ENCODE assay signal across 40 cellular contexts in the genomic region with DNA sequence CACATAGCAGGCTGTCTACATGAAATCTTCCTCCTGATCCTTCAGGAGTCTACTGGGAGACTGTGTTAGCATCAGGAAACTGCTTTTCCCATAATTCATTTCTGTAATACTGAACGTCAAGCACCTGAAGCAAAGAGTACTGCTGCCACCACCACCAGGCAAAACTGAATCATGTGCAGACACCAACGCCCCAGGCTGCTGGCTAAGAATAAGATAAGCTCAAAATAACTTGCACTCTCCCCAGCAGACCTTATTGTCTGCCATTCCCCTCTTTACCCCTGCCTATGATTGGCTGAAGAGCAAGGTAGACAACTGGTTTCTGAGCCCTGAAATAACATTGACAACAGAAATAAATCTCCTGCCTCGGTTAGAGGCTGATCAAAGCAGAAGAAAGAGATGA.
"Had no signal": no experiment of that assay in that cellular context is flagged by ENCODE, and none has a peak within 500 bp of the region (broad histone marks: within the 10 kb centered on the region; RNA-seq: fewer than 3 reads in every experiment).

No MANE protein-coding gene starts in this region.

- H3K4me3 ChIP-seq: adrenal gland, ascending aorta, body of pancreas, breast epithelium, cardiac muscle cell had no signal

- H3K36me3 ChIP-seq: adrenal gland, ascending aorta, brain microvascular endothelial cell, breast epithelium, cardiac muscle cell had no signal

- H3K36me3 Mint-ChIP-seq: activated naive CD4-positive, alpha-beta T cell treated with anti-CD3 and anti-CD28 coated beads, Interleukin-2, amount 10 ng/mL, durations not matched to agents 7 days and 5 days; activated naive CD4-positive, alpha-beta T cell treated with anti-CD3 and anti-CD28 coated beads, Interleukin-2, amount 50 U/mL, for 24 hours; activated naive CD4-positive, alpha-beta T cell treated with anti-CD3 and anti-CD28 coated beads, Interleukin-2, amount 50 U/mL, for 72 hours; activated naive CD8-positive, alpha-beta T cell; activated naive CD8-positive, alpha-beta T cell treated with anti-CD3 and anti-CD28 coated beads for 36 hours; activated naive CD8-positive, alpha-beta T cell treated with anti-CD3 and anti-CD28 coated beads, Interleukin-2, amount 10 ng/mL, durations not matched to agents 7 days and 5 days; brain had no signal

- H3K27ac Mint-ChIP-seq: activated naive CD4-positive, alpha-beta T cell treated with anti-CD3 and anti-CD28 coated beads for 36 hours; activated naive CD4-positive, alpha-beta T cell treated with anti-CD3 and anti-CD28 coated beads, Interleukin-2, amount 10 ng/mL, durations not matched to agents 7 days and 5 days; activated naive CD4-positive, alpha-beta T cell treated with anti-CD3 and anti-CD28 coated beads, Interleukin-2, amount 50 U/mL, for 24 hours; activated naive CD4-positive, alpha-beta T cell treated with anti-CD3 and anti-CD28 coated beads, Interleukin-2, amount 50 U/mL, for 72 hours; activated naive CD8-positive, alpha-beta T cell; activated naive CD8-positive, alpha-beta T cell treated with anti-CD3 and anti-CD28 coated beads for 36 hours; activated naive CD8-positive, alpha-beta T cell treated with anti-CD3 and anti-CD28 coated beads, Interleukin-2, amount 10 ng/mL, durations not matched to agents 7 days and 5 days; activated naive CD8-positive, alpha-beta T cell treated with anti-CD3 and anti-CD28 coated beads, Interleukin-2, amount 50 U/mL, for 24 hours; activated T-cell treated with anti-CD3 and anti-CD28 coated beads, Interleukin-2, amount 50 U/mL, for 24 hours; activated T-cell treated with anti-CD3 and anti-CD28 coated beads, Interleukin-2, amount 50 U/mL, for 72 hours; activated T-helper 1 cell treated with anti-CD3 and anti-CD28 coated beads, Interleukin-12 subunit alpha, Interleukin-12 subunit beta, Interleukin-2, Interleukin-4 antibody, amounts not matched to agents 30 ng/mL and 10 ng/mL and 1 ng/mL, durations not matched to agents 14 hours and 24 hours and 36 hours; activated T-helper 17 cell treated with anti-CD3 and anti-CD28 coated beads, Interleukin-2, amount 50 U/mL, for 72 hours; activated T-helper 2 cell treated with anti-CD3 and anti-CD28 coated beads, Interferon-gamma antibody, Interleukin-2, Interleukin-4, amounts not matched to agents 10 μg/mL and 5 μg/mL and 100 μg/mL, durations not matched to agents 14 hours and 24 hours and 36 hours had no signal

- H3K9me3 ChIP-seq: adrenal gland, body of pancreas had no signal

- FAIRE-seq: bronchial epithelial cell had no signal

- ATAC-seq: activated naive CD4-positive, alpha-beta T cell treated with anti-CD3 and anti-CD28 coated beads, Interleukin-2, amount 50 U/mL, for 72 hours; activated naive CD8-positive, alpha-beta T cell treated with anti-CD3 and anti-CD28 coated beads, Interleukin-2, amount 50 U/mL, for 24 hours; activated T-cell treated with anti-CD3 and anti-CD28 coated beads, Interleukin-2, amount 50 U/mL, for 4 hours; activated T-cell treated with anti-CD3 and anti-CD28 coated beads, Interleukin-2, amount 50 U/mL, for 72 hours; activated T-helper 17 cell treated with anti-CD3 and anti-CD28 coated beads, Interleukin-2, amount 50 U/mL, for 72 hours; body of pancreas had no signal

- DNase-seq: activated effector memory CD4-positive, alpha-beta T cell treated with anti-CD3 and anti-CD28 coated beads, Interleukin-2, amount 50 U/mL, for 16 hours; activated effector memory CD4-positive, alpha-beta T cell treated with Interleukin-2 at 50 U/mL for 16 hours; activated gamma-delta T cell; activated gamma-delta T cell treated with Interleukin-2 at 50 U/mL for 16 hours; activated naive CD4-positive, alpha-beta T cell; activated naive CD4-positive, alpha-beta T cell treated with anti-CD3 and anti-CD28 coated beads for 36 hours; activated naive CD4-positive, alpha-beta T cell treated with anti-CD3 and anti-CD28 coated beads, Interleukin-2, amount 10 ng/mL, durations not matched to agents 7 days and 5 days; activated naive CD4-positive, alpha-beta T cell treated with anti-CD3 and anti-CD28 coated beads, Interleukin-2, amount 50 U/mL, for 16 hours; activated naive CD4-positive, alpha-beta T cell treated with Interleukin-2 at 50 U/mL for 16 hours; activated naive CD8-positive, alpha-beta T cell treated with anti-CD3 and anti-CD28 coated beads for 36 hours; activated naive CD8-positive, alpha-beta T cell treated with anti-CD3 and anti-CD28 coated beads, Interleukin-2, amount 10 ng/mL, durations not matched to agents 7 days and 5 days; activated naive CD8-positive, alpha-beta T cell treated with anti-CD3 and anti-CD28 coated beads, Interleukin-2, amount 50 U/mL, for 24 hours; activated T-cell treated with anti-CD3 and anti-CD28 coated beads for 4 hours; activated T-cell treated with anti-CD3 and anti-CD28 coated beads, Interleukin-2, amount 50 U/mL, for 1 hour; activated T-cell treated with anti-CD3 and anti-CD28 coated beads, Interleukin-2, amount 50 U/mL, for 24 hours; activated T-cell treated with anti-CD3 and anti-CD28 coated beads, Interleukin-2, amount 50 U/mL, for 4 hours; activated T-cell treated with anti-CD3 and anti-CD28 coated beads, Interleukin-2, amount 50 U/mL, for 48 hours; activated T-cell treated with anti-CD3 and anti-CD28 coated beads, Interleukin-2, amount 50 U/mL, for 72 hours; adrenal gland; amniotic stem cell; amygdala; anterior cingulate cortex; aorta; body of pancreas; brain microvascular endothelial cell; caudate nucleus; central memory CD4-positive, alpha-beta T cell; cerebellar nuclear complex had no signal

- H3K27me3 Mint-ChIP-seq: activated naive CD4-positive, alpha-beta T cell treated with anti-CD3 and anti-CD28 coated beads, Interleukin-2, amount 10 ng/mL, durations not matched to agents 7 days and 5 days; activated naive CD4-positive, alpha-beta T cell treated with anti-CD3 and anti-CD28 coated beads, Interleukin-2, amount 50 U/mL, for 24 hours; activated naive CD8-positive, alpha-beta T cell; activated naive CD8-positive, alpha-beta T cell treated with anti-CD3 and anti-CD28 coated beads for 36 hours; activated T-helper 17 cell treated with anti-CD3 and anti-CD28 coated beads, Interleukin-2, amount 50 U/mL, for 72 hours; brain; central memory CD8-positive, alpha-beta T cell had no signal

- H3K9me3 Mint-ChIP-seq: activated naive CD4-positive, alpha-beta T cell treated with anti-CD3 and anti-CD28 coated beads, Interleukin-2, amount 10 ng/mL, durations not matched to agents 7 days and 5 days; activated naive CD4-positive, alpha-beta T cell treated with anti-CD3 and anti-CD28 coated beads, Interleukin-2, amount 50 U/mL, for 24 hours; activated naive CD4-positive, alpha-beta T cell treated with anti-CD3 and anti-CD28 coated beads, Interleukin-2, amount 50 U/mL, for 72 hours; activated naive CD8-positive, alpha-beta T cell treated with anti-CD3 and anti-CD28 coated beads, Interleukin-2, amount 10 ng/mL, durations not matched to agents 7 days and 5 days; activated T-cell treated with anti-CD3 and anti-CD28 coated beads, Interleukin-2, amount 50 U/mL, for 4 hours; activated T-helper 1 cell treated with anti-CD3 and anti-CD28 coated beads, Interleukin-12 subunit alpha, Interleukin-12 subunit beta, Interleukin-2, Interleukin-4 antibody, amounts not matched to agents 30 ng/mL and 10 ng/mL and 1 ng/mL, durations not matched to agents 14 hours and 24 hours and 36 hours; activated T-helper 17 cell treated with anti-CD3 and anti-CD28 coated beads, Interleukin-2, amount 50 U/mL, for 72 hours; activated T-helper 2 cell treated with anti-CD3 and anti-CD28 coated beads, Interferon-gamma antibody, Interleukin-2, Interleukin-4, amounts not matched to agents 10 μg/mL and 5 μg/mL and 100 μg/mL, durations not matched to agents 14 hours and 24 hours and 36 hours; central memory CD8-positive, alpha-beta T cell had no signal

- H3K4me3 Mint-ChIP-seq: activated naive CD4-positive, alpha-beta T cell treated with anti-CD3 and anti-CD28 coated beads for 36 hours; activated naive CD4-positive, alpha-beta T cell treated with anti-CD3 and anti-CD28 coated beads, Interleukin-2, amount 10 ng/mL, durations not matched to agents 7 days and 5 days; activated naive CD4-positive, alpha-beta T cell treated with anti-CD3 and anti-CD28 coated beads, Interleukin-2, amount 50 U/mL, for 24 hours; activated naive CD8-positive, alpha-beta T cell; activated naive CD8-positive, alpha-beta T cell treated with anti-CD3 and anti-CD28 coated beads for 36 hours; activated naive CD8-positive, alpha-beta T cell treated with anti-CD3 and anti-CD28 coated beads, Interleukin-2, amount 10 ng/mL, durations not matched to agents 7 days and 5 days; activated naive CD8-positive, alpha-beta T cell treated with anti-CD3 and anti-CD28 coated beads, Interleukin-2, amount 50 U/mL, for 24 hours; activated T-cell treated with anti-CD3 and anti-CD28 coated beads, Interleukin-2, amount 50 U/mL, for 24 hours; activated T-cell treated with anti-CD3 and anti-CD28 coated beads, Interleukin-2, amount 50 U/mL, for 4 hours; activated T-cell treated with anti-CD3 and anti-CD28 coated beads, Interleukin-2, amount 50 U/mL, for 72 hours; activated T-helper 1 cell treated with anti-CD3 and anti-CD28 coated beads, Interleukin-12 subunit alpha, Interleukin-12 subunit beta, Interleukin-2, Interleukin-4 antibody, amounts not matched to agents 30 ng/mL and 10 ng/mL and 1 ng/mL, durations not matched to agents 14 hours and 24 hours and 36 hours; activated T-helper 17 cell treated with anti-CD3 and anti-CD28 coated beads, Interleukin-2, amount 50 U/mL, for 72 hours; brain; central memory CD8-positive, alpha-beta T cell had no signal

- H3K27ac ChIP-seq: adrenal gland, ascending aorta, body of pancreas, brain microvascular endothelial cell, breast epithelium, cardiac muscle cell had no signal

- H3K4me1 ChIP-seq: adrenal gland, ascending aorta, body of pancreas, breast epithelium had no signal

- H3K27me3 ChIP-seq: adrenal gland, ascending aorta, body of pancreas, brain microvascular endothelial cell, cardiac muscle cell had no signal

- H3K4me1 Mint-ChIP-seq: activated naive CD4-positive, alpha-beta T cell treated with anti-CD3 and anti-CD28 coated beads, Interleukin-2, amount 10 ng/mL, durations not matched to agents 7 days and 5 days; activated naive CD4-positive, alpha-beta T cell treated with anti-CD3 and anti-CD28 coated beads, Interleukin-2, amount 50 U/mL, for 24 hours; activated naive CD8-positive, alpha-beta T cell treated with anti-CD3 and anti-CD28 coated beads for 36 hours; activated naive CD8-positive, alpha-beta T cell treated with anti-CD3 and anti-CD28 coated beads, Interleukin-2, amount 10 ng/mL, durations not matched to agents 7 days and 5 days; activated naive CD8-positive, alpha-beta T cell treated with anti-CD3 and anti-CD28 coated beads, Interleukin-2, amount 50 U/mL, for 24 hours; activated T-helper 17 cell treated with anti-CD3 and anti-CD28 coated beads, Interleukin-2, amount 50 U/mL, for 72 hours; brain; central memory CD8-positive, alpha-beta T cell had no signal
